In genomic region chr2:118705032-118705431, GRCh38 we compare ENCODE assay signal across 23 cellular contexts.
A peak's percentile ranks its signal among the peaks of the same experiment; 100 is the strongest.
DNase-seq lines count a peak whose midpoint lies in the region; ATAC-seq, FAIRE-seq and TF ChIP-seq lines count a peak whose summit lies in the region.
"Had no signal": no experiment of that assay in that cellular context is flagged by ENCODE, and none has a peak within 500 bp of the region (broad histone marks: within the 10 kb centered on the region; RNA-seq: fewer than 3 reads in every experiment).

No MANE protein-coding gene starts in this region.

- ATAC-seq in K562 (no peak), aorta (ENCODE audit: low FRiP score) (no peak), HG03097 (IDR thresholded peaks at IDR 0.05; ENCODE audit: low FRiP score, unreplicated experiment) (no peak)
- ATAC-seq: heart right ventricle had no signal

- H4K91ac ChIP-seq in H9 (ENCODE audit: insufficient read length, low read depth, low read length), result no peak overlapping the region
- H4K91ac ChIP-seq in neuronal stem cell (ENCODE audit: low read depth, low read length, poor library complexity), result no peak overlapping the region

- H3K79me1 ChIP-seq in H9 (ENCODE audit: insufficient read depth, low read depth, low read length, poor library complexity, severe bottlenecking) (no peaks in the 10 kb centered on the region), neuronal stem cell (ENCODE audit: low read depth, low read length) (no peaks in the 10 kb centered on the region)

- H3K14ac ChIP-seq in H9 (ENCODE audit: insufficient read depth, low read length) (no peak overlapping the region), neuronal stem cell (ENCODE audit: low read length) (no peak overlapping the region)

- H3K9me3 Mint-ChIP-seq in H9, result no peaks in the 10 kb centered on the region
- H3K9me3 Mint-ChIP-seq: activated CD4-positive, alpha-beta memory T cell treated with anti-CD3 and anti-CD28 coated beads, Interleukin-2, amount 10 ng/mL, durations not matched to agents 7 days and 5 days had no signal

- H3K27me3 ChIP-seq in H9 (ENCODE audit: insufficient read depth, low read length) (no peaks in the 10 kb centered on the region; the same call in 1 of the 2 replicates), K562 (ENCODE audit: control insufficient read depth in 2 of 2, insufficient read depth in 2 of 2, low read length in 2 of 2) (no peaks in the 10 kb centered on the region; a peak in 1 of 5 replicates), neuronal stem cell (ENCODE audit: control insufficient read depth in 3 of 3, insufficient read depth in 3 of 3, low read depth in 1 of 3, low read length in 3 of 3) (no peaks in the 10 kb centered on the region), aorta (ENCODE audit: control insufficient read depth in 1 of 2, insufficient read depth in 2 of 2, low read length in 1 of 2) (peaks cover 0 to 4% of the 10 kb centered on the region in 2 donors)
- H3K27me3 ChIP-seq: adrenal gland had no signal

- H3K9me3 ChIP-seq in H9 (ENCODE audit: control insufficient read depth, low read depth, low read length) (no peaks in the 10 kb centered on the region), K562 (replicated peaks; ENCODE audit: control insufficient read depth, insufficient read depth, low read depth, low read length) (no peaks in the 10 kb centered on the region), neuronal stem cell (replicated peaks in 1 of 2; ENCODE audit: control insufficient read depth in 2 of 2, insufficient read depth in 1 of 2, low read depth in 1 of 2, low read length in 2 of 2) (no peaks in the 10 kb centered on the region), aorta (ENCODE audit: control insufficient read depth, low read length) (peaks cover 4% of the 10 kb centered on the region)
- H3K9me3 ChIP-seq: adrenal gland, esophagus muscularis mucosa, HAP-1, SK-N-SH had no signal

- no peak for TF ChIP-seq EP300 in K562 (IDR thresholded peaks at IDR 0.05; ENCODE audit: low read length)

- H3K4me1 ChIP-seq in H9 (ENCODE audit: insufficient read depth, low read length) (peaks cover 2% of the 10 kb centered on the region; the same call in 1 of the 2 replicates), K562 (replicated peaks in 1 of 2; ENCODE audit: control insufficient read depth in 2 of 2, insufficient read depth in 2 of 2, low read length in 2 of 2) (peaks cover 0 to 11% of the 10 kb centered on the region in 2 experiments; a peak in 4 of 5 replicates), neuronal stem cell (ENCODE audit: control insufficient read depth in 2 of 2, insufficient read depth in 1 of 2, low read depth in 1 of 2, low read length in 2 of 2) (no peaks in the 10 kb centered on the region), aorta (ENCODE audit: control insufficient read depth in 1 of 2, insufficient read depth in 2 of 2, low read length in 2 of 2) (no peaks in the 10 kb centered on the region)
- H3K4me1 ChIP-seq: adrenal gland, esophagus muscularis mucosa, HAP-1, heart right ventricle had no signal

- CTCF ChIA-PET in K562 (lab: Yijun Ruan, JAX; ENCODE audit: low intra/inter-chr PET ratio), result no interaction called here

- no peak overlapping the region for H3T11ph ChIP-seq in H9 (ENCODE audit: low read length)

- no peaks in the 10 kb centered on the region for H3K36me3 ChIP-seq in K562 (ENCODE audit: control insufficient read depth, insufficient read depth, low read length)
- no peaks in the 10 kb centered on the region for H3K36me3 ChIP-seq in neuronal stem cell (replicated peaks in 1 of 2; ENCODE audit: control insufficient read depth in 2 of 2, insufficient read depth in 2 of 2, low read length in 2 of 2)
- no peaks in the 10 kb centered on the region for H3K36me3 ChIP-seq in aorta (ENCODE audit: control insufficient read depth in 1 of 2, insufficient read depth in 2 of 2, low read length in 1 of 2)
- H3K36me3 ChIP-seq: adrenal gland, esophagus muscularis mucosa, HAP-1, heart right ventricle had no signal

- no peak overlapping the region for H3K4me3 Mint-ChIP-seq in H9
- H3K4me3 Mint-ChIP-seq: activated B cell treated with CpG ODN at 0.5 μM for 24 hours; activated CD4-positive, alpha-beta memory T cell treated with anti-CD3 and anti-CD28 coated beads, Interleukin-2, amount 10 ng/mL, durations not matched to agents 7 days and 5 days; CD8-positive, alpha-beta memory T cell had no signal

- H3K23ac ChIP-seq in H9 (ENCODE audit: insufficient read length, low read depth, low read length) (peak overlapping the region; percentile 70), neuronal stem cell (ENCODE audit: low read depth, low read length, poor library complexity) (no peak overlapping the region)

- no peaks in the 10 kb centered on the region for H3K79me2 ChIP-seq in H9 (ENCODE audit: insufficient read depth, low read length)
- no peaks in the 10 kb centered on the region for H3K79me2 ChIP-seq in K562 (ENCODE audit: control insufficient read depth, insufficient read depth, low read length)

- H2BK12ac ChIP-seq in H9 (ENCODE audit: insufficient read length, low read depth, low read length) (no peak overlapping the region), neuronal stem cell (ENCODE audit: low read length) (no peak overlapping the region)

- POLR2A ChIA-PET in K562 (lab: Yijun Ruan, JAX), result interaction anchor here (0.6 kb wide), 1 partner anchor 15 kb away, joined by 3 read pairs; no protein-coding TSS in a partner anchor

- H3K9me1 ChIP-seq in K562 (ENCODE audit: control insufficient read depth, insufficient read depth, low read length), result no peaks in the 10 kb centered on the region

- no peak overlapping the region for H2AFZ ChIP-seq in H9 (ENCODE audit: low read length)
- H2AFZ ChIP-seq in K562 (ENCODE audit: low read depth, low read length), result 0 out of 2 replicates have a peak overlapping the region, but pooled peaks have one; percentile 32
- H2AFZ ChIP-seq in neuronal stem cell (ENCODE audit: low read length), result no peak overlapping the region

- H2BK15ac ChIP-seq in H9 (ENCODE audit: low read depth, low read length), result no peak overlapping the region
- H2BK15ac ChIP-seq in neuronal stem cell (ENCODE audit: low read length), result no peak overlapping the region

- peaks cover 8 to 10% of the 10 kb centered on the region in 2 experiments for H3K4me1 Mint-ChIP-seq in H9
- H3K4me1 Mint-ChIP-seq: activated B cell treated with CpG ODN at 0.5 μM for 24 hours; activated CD4-positive, alpha-beta memory T cell treated with anti-CD3 and anti-CD28 coated beads, Interleukin-2, amount 10 ng/mL, durations not matched to agents 7 days and 5 days; CD8-positive, alpha-beta memory T cell had no signal

- FAIRE-seq in K562 (lab: Jason Lieb, UNC), result no peak
- FAIRE-seq: islet of Langerhans had no signal

- BruUV-seq in K562 (replicated peaks; lab: Mats Ljungman, UMichigan), result no TSS peak

- H3K56ac ChIP-seq in H9 (ENCODE audit: insufficient read length, low read depth, low read length), result no peak overlapping the region

- H3K23me2 ChIP-seq in H9 (ENCODE audit: insufficient read length, low read depth, low read length, poor library complexity, severe bottlenecking), result no peaks in the 10 kb centered on the region

- no peak overlapping the region for H2AK5ac ChIP-seq in H9 (ENCODE audit: insufficient read length, low read length)
- H2AK5ac ChIP-seq in neuronal stem cell (ENCODE audit: low read depth, low read length), result no peak overlapping the region

- H4K20me1 ChIP-seq in H9 (ENCODE audit: control insufficient read depth, insufficient read depth, insufficient read length) (no peaks in the 10 kb centered on the region), K562 (replicated peaks; ENCODE audit: control insufficient read depth, insufficient read depth, low read length) (no peaks in the 10 kb centered on the region)

- no peak overlapping the region for H2BK5ac ChIP-seq in H9 (ENCODE audit: insufficient read length, low read length)
- no peak overlapping the region for H2BK5ac ChIP-seq in neuronal stem cell (ENCODE audit: low read length)

- no peak overlapping the region for H2BK120ac ChIP-seq in H9 (ENCODE audit: low read depth, low read length, poor library complexity, severe bottlenecking)
- no peak overlapping the region for H2BK120ac ChIP-seq in neuronal stem cell (ENCODE audit: low read depth, low read length)

- no peak overlapping the region for H3K27ac Mint-ChIP-seq in H9
- H3K27ac Mint-ChIP-seq: activated B cell treated with CpG ODN at 0.5 μM for 24 hours; activated CD4-positive, alpha-beta memory T cell treated with anti-CD3 and anti-CD28 coated beads, Interleukin-2, amount 10 ng/mL, durations not matched to agents 7 days and 5 days; CD8-positive, alpha-beta memory T cell had no signal

- no CpG with 5 or more reads among the region's 1 CpG for WGBS in H9 (ENCODE audit: extremely low coverage, insufficient read length, low lambda C conversion rate)
- 17% methylated on average over 1 of the region's 1 CpG for whole genome bisulfite sequencing in K562 (ENCODE audit: insufficient coverage, low coverage, missing lambda C conversion rate)
- WGBS in neuronal stem cell (ENCODE audit: extremely low coverage in 2 of 2, insufficient read length in 2 of 2, insufficient replicate concordance in 1 of 2), 2 donors, result no CpG with 5 or more reads among the region's 1 CpG
- WGBS in aorta, 2 donors, result 51 to 63% methylated on average over 1 of the region's 1 CpG

- intact Hi-C loops in K562 (cut with micrococcal nuclease) (no loop called here), aorta (cut with DNase I) (no loop called here)

- no peak overlapping the region for H3K4me2 ChIP-seq in H9 (ENCODE audit: insufficient read depth, insufficient read length, low read length)
- H3K4me2 ChIP-seq in K562 (ENCODE audit: insufficient read depth, low read length), result no peak overlapping the region
- no peak overlapping the region for H3K4me2 ChIP-seq in neuronal stem cell (ENCODE audit: insufficient read depth, low read length, poor library complexity, severe bottlenecking)
- H3K4me2 ChIP-seq: SK-N-SH had no signal

- H3K27ac ChIP-seq in H9 (ENCODE audit: insufficient read length, low read depth, low read length) (no peak overlapping the region), K562 (ENCODE audit: extremely low read depth, low read depth, low read length) (no peak overlapping the region), neuronal stem cell (replicated peaks; ENCODE audit: low read length) (no peak overlapping the region), aorta (ENCODE audit: low read depth in 1 of 2, low read length in 2 of 2) (no peak overlapping the region)
- H3K27ac ChIP-seq: adrenal gland, esophagus muscularis mucosa, heart right ventricle had no signal

- no peak overlapping the region for H2BK20ac ChIP-seq in H9 (ENCODE audit: low read depth, low read length, poor library complexity, severe bottlenecking)

- H3K4ac ChIP-seq in H9 (ENCODE audit: low read depth, low read length) (no peak overlapping the region), neuronal stem cell (ENCODE audit: low read length) (no peak overlapping the region)

- H3K9ac ChIP-seq in H9 (ENCODE audit: extremely low read depth, insufficient read length, low read length) (no peak overlapping the region), K562 (ENCODE audit: insufficient read depth in 1 of 2, low read depth in 2 of 2, low read length in 2 of 2) (no peak overlapping the region), neuronal stem cell (ENCODE audit: low read depth, low read length, poor library complexity) (no peak overlapping the region)
- H3K9ac ChIP-seq: SK-N-SH had no signal

- no peak overlapping the region for H3K4me3 ChIP-seq in K562
- no peak overlapping the region for H3K4me3 ChIP-seq in foreskin fibroblast (ENCODE audit: low read depth in 1 of 2, low read length in 2 of 2)
- no peak overlapping the region for H3K4me3 ChIP-seq in neuronal stem cell (ENCODE audit: low read length in 2 of 2)
- H3K4me3 ChIP-seq in aorta (ENCODE audit: low read length in 2 of 2), result no peak overlapping the region
- H3K4me3 ChIP-seq: adrenal gland, esophagus muscularis mucosa, HAP-1, heart right ventricle had no signal

- H4K5ac ChIP-seq in H9 (ENCODE audit: insufficient read length, low read depth, low read length), result no peak overlapping the region

- peaks cover 4% of the 10 kb centered on the region for H3K27me3 Mint-ChIP-seq in H9 (ENCODE audit: low read depth)
- H3K27me3 Mint-ChIP-seq: activated B cell treated with CpG ODN at 0.5 μM for 24 hours; activated CD4-positive, alpha-beta memory T cell treated with anti-CD3 and anti-CD28 coated beads, Interleukin-2, amount 10 ng/mL, durations not matched to agents 7 days and 5 days had no signal

- peak; percentile 76 for DNase-seq in AG08395 (ENCODE audit: low spot score)
- no peak for DNase-seq in H9
- no peak for DNase-seq in K562 (ENCODE audit: extremely low read depth in 1 of 4, low spot score in 3 of 4)
- DNase-seq in foreskin fibroblast, result peak; percentile 28 to 29
- DNase-seq in neuronal stem cell (ENCODE audit: low spot score), result no peak
- no peak for DNase-seq in aorta
- DNase-seq in DMS79 treated with DMSO at 0.1 percent for 48 hours (lab: John Stamatoyannopoulos, UW), result no peak
- DNase-seq: activated B cell treated with CpG ODN at 0.5 μM for 24 hours; activated CD4-positive, alpha-beta memory T cell treated with anti-CD3 and anti-CD28 coated beads, Interleukin-2, amount 10 ng/mL, durations not matched to agents 7 days and 5 days; activated gamma-delta T cell treated with Interleukin-2 at 50 U/mL for 16 hours; activated T-cell treated with anti-CD3 and anti-CD28 coated beads for 4 hours; adrenal gland; CD8-positive, alpha-beta memory T cell; effector CD8-positive, alpha-beta T cell; heart right ventricle; NCI-H1105 treated with DMSO at 0.1 percent for 48 hours; NCI-H510A; SK-N-SH; stimulated activated CD8-positive, alpha-beta memory T cell treated with anti-CD3 and anti-CD28 coated beads, Interleukin-4, amount 100 ng/mL, for 48 hours had no signal

- H4K8ac ChIP-seq in H9 (replicated peaks; ENCODE audit: insufficient read length, low read depth, low read length), result no peak overlapping the region
- no peak overlapping the region for H4K8ac ChIP-seq in neuronal stem cell (ENCODE audit: low read depth, low read length)

- TF ChIP-seq CTCF in H9 (conservative IDR thresholded peaks at IDR 0.05), result no peak
- no peak for TF ChIP-seq CTCF in K562 (IDR thresholded peaks at IDR 0.05 in 2 of 3, conservative IDR thresholded peaks at IDR 0.05 in 1 of 3; ENCODE audit: insufficient read depth in 2 of 3, low read depth in 1 of 3, low read length in 3 of 3)
- no peak for TF ChIP-seq CTCF in foreskin fibroblast (IDR thresholded peaks at IDR 0.05; ENCODE audit: low read depth, low read length)

- H3K18ac ChIP-seq in H9 (ENCODE audit: insufficient read length, low read depth, low read length) (no peak overlapping the region), neuronal stem cell (ENCODE audit: low read length) (no peak overlapping the region)

- TF ChIP-seq POLR2A in K562 (conservative IDR thresholded peaks at IDR 0.05), result no peak

- H3K36me3 Mint-ChIP-seq in H9 (ENCODE audit: insufficient read depth in 1 of 3, low read depth in 3 of 3), result no peaks in the 10 kb centered on the region
- H3K36me3 Mint-ChIP-seq: CD8-positive, alpha-beta memory T cell had no signal

- in situ Hi-C loops in K562 (cut with MboI), result no loop called here

- TF ChIP-seq RAD21 in K562 (CRISPR knock-in tag; conservative IDR thresholded peaks at IDR 0.05 in 1 of 2, IDR thresholded peaks at IDR 0.05 in 1 of 2), result no peak

Comparison
In these comparisons a context has a peak if more than half of its experiments do, and no peak if none do; other contexts are left out.
1. DNase-seq: peak in AG08395 (single experiment) and foreskin fibroblast (2 of 2); none in H9 (single experiment), K562 (0 of 4), neuronal stem cell (single experiment), aorta (0 of 2) and DMS79 treated with DMSO at 0.1 percent for 48 hours (single experiment).